ENCODE assay signal across 4 cellular contexts in genomic region chr11:129042503-129042902, GRCh38.
"Had no signal": no experiment of that assay in that cellular context is flagged by ENCODE, and none has a peak within 500 bp of the region (broad histone marks: within the 10 kb centered on the region; RNA-seq: fewer than 3 reads in every experiment).

No MANE protein-coding gene starts in this region.

- H3K4me2 ChIP-seq: GM23338 had no signal

- ATAC-seq: GM23338, K562 had no signal

- H3K4me3 ChIP-seq: GM23338, K562 had no signal

- DNase-seq: H9, KG1 had no signal

- H2AFZ ChIP-seq: GM23338 had no signal
